ENCODE assay signal across 1 cellular context in the genomic region with DNA sequence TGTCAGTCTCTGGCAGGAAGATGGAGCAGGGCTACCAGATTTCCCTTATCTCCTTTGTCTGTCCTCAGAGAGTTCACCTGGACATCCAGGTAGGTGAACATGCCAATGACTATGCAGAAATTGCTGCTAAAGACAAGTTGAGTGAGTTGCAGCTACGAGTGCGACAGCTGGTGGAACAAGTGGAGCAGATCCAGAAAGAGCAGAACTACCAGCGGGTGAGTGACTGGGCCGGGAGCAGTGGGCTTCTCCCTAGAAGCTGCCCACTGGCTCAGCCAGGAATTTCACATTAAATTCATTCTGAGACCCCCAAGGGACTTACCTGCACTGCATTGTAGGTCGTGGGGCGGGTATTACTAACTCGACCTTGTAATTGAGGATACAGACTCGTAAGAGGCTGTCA.
TF ChIP-seq lines count a peak whose summit lies in the region.

No MANE protein-coding gene starts in this region.

TF ChIP-seq in GM12878, 131 proteins besides CTCF, POLR2A, EP300 and RAD21:
- TF ChIP-seq ATF3 (IDR thresholded peaks at IDR 0.05; ENCODE audit: borderline replicate concordance, extremely low read depth, low read depth, low read length) (no peak), ZNF207 (IDR thresholded peaks at IDR 0.05; ENCODE audit: borderline replicate concordance) (no peak), CBX5 (IDR thresholded peaks at IDR 0.05; ENCODE audit: low read depth) (no peak), HCFC1 (IDR thresholded peaks at IDR 0.05; ENCODE audit: low read length) (no peak), ESRRA (IDR thresholded peaks at IDR 0.05; ENCODE audit: low read length) (no peak), SMAD1 (IDR thresholded peaks at IDR 0.05; ENCODE audit: low read depth, partially characterized antibody) (no peak), NFXL1 (IDR thresholded peaks at IDR 0.05; ENCODE audit: borderline replicate concordance) (no peak), BMI1 (IDR thresholded peaks at IDR 0.05; ENCODE audit: borderline replicate concordance) (no peak), FOXM1 (IDR thresholded peaks at IDR 0.05; ENCODE audit: low read depth, low read length) (no peak), NR2C1 (IDR thresholded peaks at IDR 0.05) (no peak), NBN (IDR thresholded peaks at IDR 0.05) (no peak), POU2F2 (IDR thresholded peaks at IDR 0.05; ENCODE audit: borderline replicate concordance, low read depth, low read length) (no peak), KAT2A (conservative IDR thresholded peaks at IDR 0.05; ENCODE audit: control insufficient read depth, low read depth, low read length) (no peak)
